Comparison of ENCODE assay signal across 1 cellular context in the genomic region with DNA sequence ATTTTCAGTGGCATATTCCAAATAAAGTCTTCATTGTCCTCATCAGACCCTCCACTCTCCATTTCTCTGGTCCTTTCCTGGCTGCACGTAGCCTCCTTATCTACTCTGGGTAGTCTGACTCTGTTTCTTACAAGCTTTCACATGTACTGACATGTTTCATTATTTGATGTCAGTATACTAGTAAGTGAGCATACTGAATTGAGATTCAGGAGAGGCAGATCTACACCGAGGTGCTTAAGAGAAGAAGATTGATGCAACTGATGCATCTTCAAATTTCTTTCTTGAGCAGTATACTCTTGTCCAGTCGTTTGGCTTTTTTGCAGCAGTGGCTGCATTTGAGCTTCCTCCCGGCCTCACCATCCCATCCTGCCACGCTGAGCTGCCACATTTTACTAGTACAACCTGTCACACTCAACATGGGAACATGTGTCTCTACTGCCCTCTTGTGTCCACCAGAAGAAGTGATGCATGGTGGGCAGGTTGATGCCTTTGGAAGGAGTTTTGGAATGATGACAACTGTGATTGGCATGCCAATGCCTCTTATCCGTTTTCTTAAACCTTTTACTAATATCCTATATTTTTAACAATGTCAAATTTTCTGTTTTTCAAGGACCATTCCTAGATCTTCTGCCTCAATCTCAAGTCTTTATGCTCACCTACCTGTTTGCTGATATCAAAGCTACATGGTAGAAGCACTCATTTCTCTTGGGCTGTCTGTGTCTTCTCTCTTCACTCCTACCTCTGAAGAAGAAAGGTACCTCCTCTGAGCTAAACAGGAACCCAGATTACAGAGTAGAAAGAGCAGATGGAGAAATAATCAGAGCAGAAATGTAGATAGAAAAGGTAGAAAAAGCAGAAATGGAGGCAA.
A peak's percentile ranks its signal among the peaks of the same experiment; 100 is the strongest.
TF ChIP-seq lines count a peak whose summit lies in the region.

No MANE protein-coding gene starts in this region.

TF ChIP-seq in H1, 55 proteins besides CTCF, POLR2A, EP300 and RAD21:
- TF ChIP-seq ASH2L (IDR thresholded peaks at IDR 0.05; ENCODE audit: low read length), result no peak
- TF ChIP-seq CHD1 (IDR thresholded peaks at IDR 0.05; ENCODE audit: low read depth, low read length), result no peak
- TF ChIP-seq CBX8 (IDR thresholded peaks at IDR 0.05; ENCODE audit: borderline replicate concordance, low read depth, low read length), result no peak
- no peak for TF ChIP-seq CREB1 (IDR thresholded peaks at IDR 0.05)
- TF ChIP-seq ATF2 (IDR thresholded peaks at IDR 0.05; ENCODE audit: low read length), result no peak
- TF ChIP-seq KDM5A (IDR thresholded peaks at IDR 0.05; ENCODE audit: low read length), result no peak
- TF ChIP-seq FOSL1 (IDR thresholded peaks at IDR 0.05; ENCODE audit: insufficient read depth, low read depth, low read length), result no peak
- TF ChIP-seq BACH1 (IDR thresholded peaks at IDR 0.05; ENCODE audit: low read length), result no peak
- no peak for TF ChIP-seq GABPA (IDR thresholded peaks at IDR 0.05; ENCODE audit: borderline replicate concordance, insufficient read depth, low read length)
- TF ChIP-seq TEAD4 (IDR thresholded peaks at IDR 0.05; ENCODE audit: low read depth, low read length), result no peak
- no peak for TF ChIP-seq E2F6 (IDR thresholded peaks at IDR 0.05)
- no peak for TF ChIP-seq TBP (IDR thresholded peaks at IDR 0.05; ENCODE audit: low read depth, low read length)
- TF ChIP-seq BRCA1 (IDR thresholded peaks at IDR 0.05; ENCODE audit: low read depth, low read length), result no peak; the same call in 1 of the 2 replicates
- no peak for TF ChIP-seq GTF2F1 (IDR thresholded peaks at IDR 0.05; ENCODE audit: borderline replicate concordance, low read depth, low read length)
- no peak for TF ChIP-seq RNF2 (IDR thresholded peaks at IDR 0.05; ENCODE audit: borderline replicate concordance, low read depth, low read length, missing control alignments, poor library complexity, severe bottlenecking)
- TF ChIP-seq CHD2 (IDR thresholded peaks at IDR 0.05; ENCODE audit: low read length), result no peak
- TF ChIP-seq CHD7 (IDR thresholded peaks at IDR 0.05; ENCODE audit: insufficient replicate concordance, low read length), result no peak
- no peak for TF ChIP-seq TAF7 (optimal IDR thresholded peaks at IDR 0.05; ENCODE audit: borderline replicate concordance, low read depth, low read length)
- TF ChIP-seq ZNF274 (IDR thresholded peaks at IDR 0.05; ENCODE audit: borderline replicate concordance, extremely low read depth, low read length), result no peak
- no peak for TF ChIP-seq SP4 (IDR thresholded peaks at IDR 0.05; ENCODE audit: low read length)
- no peak for TF ChIP-seq KDM1A (IDR thresholded peaks at IDR 0.05; ENCODE audit: borderline replicate concordance, low read length)
- no peak for TF ChIP-seq POLR2AphosphoS5 (IDR thresholded peaks at IDR 0.05; ENCODE audit: low read depth, low read length)
- TF ChIP-seq SIN3A (conservative IDR thresholded peaks at IDR 0.05 in 1 of 2, IDR thresholded peaks at IDR 0.05 in 1 of 2; ENCODE audit: low read depth in 1 of 2, low read length in 2 of 2), result peak in 1 of 2 experiments; percentile 77; a peak in 2 of 4 replicates
- TF ChIP-seq RXRA (IDR thresholded peaks at IDR 0.05; ENCODE audit: insufficient read depth, low read depth, low read length), result no peak
- no peak for TF ChIP-seq SIRT6 (IDR thresholded peaks at IDR 0.05; ENCODE audit: low read length)
- no peak for TF ChIP-seq KDM4A (IDR thresholded peaks at IDR 0.05; ENCODE audit: low read depth, low read length, severe bottlenecking)
- no peak for TF ChIP-seq TCF12 (IDR thresholded peaks at IDR 0.05; ENCODE audit: low read depth, low read length)
- no peak for TF ChIP-seq NANOG (IDR thresholded peaks at IDR 0.05; ENCODE audit: insufficient read depth, low read depth, low read length, poor library complexity, severe bottlenecking)
- TF ChIP-seq RFX5 (IDR thresholded peaks at IDR 0.05; ENCODE audit: borderline replicate concordance, low read depth, low read length), result no peak
- TF ChIP-seq SP1 (IDR thresholded peaks at IDR 0.05; ENCODE audit: low read depth, low read length), result peak; percentile 66; the same call in 1 of the 2 replicates
- TF ChIP-seq NRF1 (IDR thresholded peaks at IDR 0.05; ENCODE audit: low read depth, low read length), result no peak
- no peak for TF ChIP-seq JUN (IDR thresholded peaks at IDR 0.05; ENCODE audit: low read depth, low read length)
- peak; percentile 14; the same call in 1 of the 2 replicates for TF ChIP-seq SRF (IDR thresholded peaks at IDR 0.05; ENCODE audit: low read depth, low read length)
- peak; percentile 47; the same call in 1 of the 2 replicates for TF ChIP-seq JUND (IDR thresholded peaks at IDR 0.05; ENCODE audit: low read length)
- TF ChIP-seq SIX5 (IDR thresholded peaks at IDR 0.05; ENCODE audit: low read depth, low read length), result no peak
- TF ChIP-seq PHF8 (conservative IDR thresholded peaks at IDR 0.05; ENCODE audit: low read depth, low read length), result no peak
- no peak for TF ChIP-seq HDAC6 (IDR thresholded peaks at IDR 0.05; ENCODE audit: low read depth, low read length)
- no peak for TF ChIP-seq SAP30 (IDR thresholded peaks at IDR 0.05; ENCODE audit: insufficient read depth, insufficient replicate concordance, low read length)
- no peak for TF ChIP-seq POU5F1 (IDR thresholded peaks at IDR 0.05; ENCODE audit: low read depth, low read length)
- no peak for TF ChIP-seq CBX5 (IDR thresholded peaks at IDR 0.05; ENCODE audit: low read depth, low read length)
- no peak for TF ChIP-seq SP2 (IDR thresholded peaks at IDR 0.05; ENCODE audit: low read length)
- no peak for TF ChIP-seq RBBP5 (IDR thresholded peaks at IDR 0.05; ENCODE audit: borderline replicate concordance, low read depth, low read length)
- TF ChIP-seq BCL11A (IDR thresholded peaks at IDR 0.05; ENCODE audit: low read depth in 2 of 2, low read length in 2 of 2), result no peak
- TF ChIP-seq TAF1 (IDR thresholded peaks at IDR 0.05; ENCODE audit: low read depth, low read length), result no peak
- TF ChIP-seq MAFK (IDR thresholded peaks at IDR 0.05; ENCODE audit: low read depth, low read length), result no peak
- TF ChIP-seq MAX (IDR thresholded peaks at IDR 0.05), result peak; percentile 68
- no peak for TF ChIP-seq ATF3 (IDR thresholded peaks at IDR 0.05; ENCODE audit: insufficient read depth, low read depth, low read length)
- no peak for TF ChIP-seq EZH2 (IDR thresholded peaks at IDR 0.05; ENCODE audit: low read depth, low read length, severe bottlenecking)
- no peak for TF ChIP-seq CEBPB (IDR thresholded peaks at IDR 0.05; ENCODE audit: low read depth, low read length)
- TF ChIP-seq HDAC2 (IDR thresholded peaks at IDR 0.05; ENCODE audit: borderline replicate concordance in 1 of 2, low read depth in 2 of 2, low read length in 2 of 2), result no peak
- TF ChIP-seq, protein P1, sequence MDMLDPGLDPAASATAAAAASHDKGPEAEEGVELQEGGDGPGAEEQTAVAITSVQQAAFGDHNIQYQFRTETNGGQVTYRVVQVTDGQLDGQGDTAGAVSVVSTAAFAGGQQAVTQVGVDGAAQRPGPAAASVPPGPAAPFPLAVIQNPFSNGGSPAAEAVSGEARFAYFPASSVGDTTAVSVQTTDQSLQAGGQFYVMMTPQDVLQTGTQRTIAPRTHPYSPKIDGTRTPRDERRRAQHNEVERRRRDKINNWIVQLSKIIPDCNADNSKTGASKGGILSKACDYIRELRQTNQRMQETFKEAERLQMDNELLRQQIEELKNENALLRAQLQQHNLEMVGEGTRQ (IDR thresholded peaks at IDR 0.05; ENCODE audit: low read length), result no peak
- no peak for TF ChIP-seq CTBP2 (IDR thresholded peaks at IDR 0.05; ENCODE audit: borderline replicate concordance, insufficient read depth, insufficient read length, low read length)
- TF ChIP-seq YY1 (IDR thresholded peaks at IDR 0.05; ENCODE audit: low read depth, low read length), result peak; percentile 63; the same call in 1 of the 2 replicates
